Comparison of ENCODE assay signal across 17 cellular contexts in genomic region chr13:50745542-50745941, GRCh38.
DNase-seq lines count a peak whose midpoint lies in the region; ATAC-seq and TF ChIP-seq lines count a peak whose summit lies in the region.
"Had no signal": no experiment of that assay in that cellular context is flagged by ENCODE, and none has a peak within 500 bp of the region (broad histone marks: within the 10 kb centered on the region; RNA-seq: fewer than 3 reads in every experiment).

No MANE protein-coding gene starts in this region.

- H3K4me3 ChIP-seq in DND-41 (ENCODE audit: low read depth in 1 of 2, low read length in 2 of 2) (no peak overlapping the region), neural progenitor cell (no peak overlapping the region), thyroid gland (replicated peaks in 1 of 3) (no peak overlapping the region)

- no peak for TF ChIP-seq POLR2A in thyroid gland (IDR thresholded peaks at IDR 0.05)

- peaks cover 21% of the 10 kb centered on the region for H3K27me3 Mint-ChIP-seq in HFFc6 (ENCODE audit: insufficient read depth)
- peaks cover 4% of the 10 kb centered on the region for H3K27me3 Mint-ChIP-seq in neural progenitor cell (ENCODE audit: insufficient read depth, low read depth)
- H3K27me3 Mint-ChIP-seq in activated CD8-positive, alpha-beta memory T cell treated with anti-CD3 and anti-CD28 coated beads, Interleukin-2, amount 10 ng/mL, durations not matched to agents 7 days and 5 days: peaks cover 17% of the 10 kb centered on the region

- H2AFZ ChIP-seq in DND-41 (ENCODE audit: low read depth, low read length) (no peak overlapping the region), neural progenitor cell (replicated peaks) (no peak overlapping the region)

- H3K27me3 ChIP-seq in DND-41 (ENCODE audit: insufficient read depth, low read length, poor library complexity): no peaks in the 10 kb centered on the region
- H3K27me3 ChIP-seq in neural progenitor cell: no peaks in the 10 kb centered on the region
- H3K27me3 ChIP-seq in thyroid gland: no peaks in the 10 kb centered on the region

- no peaks in the 10 kb centered on the region for H3K9me3 Mint-ChIP-seq in HFFc6
- peaks cover 4% of the 10 kb centered on the region for H3K9me3 Mint-ChIP-seq in neural progenitor cell
- H3K9me3 Mint-ChIP-seq in activated CD8-positive, alpha-beta memory T cell treated with anti-CD3 and anti-CD28 coated beads, Interleukin-2, amount 10 ng/mL, durations not matched to agents 7 days and 5 days (ENCODE audit: low read depth): no peaks in the 10 kb centered on the region

- DNase-seq in DND-41: no peak
- DNase-seq in HFFc6: no peak
- DNase-seq in neural progenitor cell (ENCODE audit: low spot score): no peak
- DNase-seq in thyroid gland: no peak
- no peak for DNase-seq in cortex of kidney (lab: John Stamatoyannopoulos, UW)
- DNase-seq in NCI-H510A treated with DMSO at 0.1 percent for 48 hours (lab: John Stamatoyannopoulos, UW): no peak
- DNase-seq in activated CD8-positive, alpha-beta memory T cell treated with anti-CD3 and anti-CD28 coated beads, Interleukin-2, amount 10 ng/mL, durations not matched to agents 7 days and 5 days: no peak
- DNase-seq: AML-193; Calu3; CD4-positive, CD25-positive, alpha-beta regulatory T cell; IMR-90; MV-4-11; NCI-H1417 treated with DMSO at 0.1 percent for 48 hours; NCI-H2029 treated with DMSO at 0.1 percent for 48 hours; NCI-H2227 treated with DMSO at 0.1 percent for 48 hours had no signal

- H3K4me1 ChIP-seq in DND-41 (ENCODE audit: insufficient read depth, low read length) (peaks cover 25% of the 10 kb centered on the region), neural progenitor cell (no peaks in the 10 kb centered on the region), thyroid gland (no peaks in the 10 kb centered on the region)

- H3K4me2 ChIP-seq in DND-41 (ENCODE audit: insufficient read depth, low read length) (no peak overlapping the region), neural progenitor cell (no peak overlapping the region)

- no peaks in the 10 kb centered on the region for H3K4me1 Mint-ChIP-seq in HFFc6 (ENCODE audit: low read depth)
- H3K4me1 Mint-ChIP-seq in neural progenitor cell: no peaks in the 10 kb centered on the region
- H3K4me1 Mint-ChIP-seq in activated CD8-positive, alpha-beta memory T cell treated with anti-CD3 and anti-CD28 coated beads, Interleukin-2, amount 10 ng/mL, durations not matched to agents 7 days and 5 days: peaks cover 9% of the 10 kb centered on the region

- no peak overlapping the region for H3K27ac Mint-ChIP-seq in HFFc6
- H3K27ac Mint-ChIP-seq in neural progenitor cell: no peak overlapping the region
- H3K27ac Mint-ChIP-seq in activated CD8-positive, alpha-beta memory T cell treated with anti-CD3 and anti-CD28 coated beads, Interleukin-2, amount 10 ng/mL, durations not matched to agents 7 days and 5 days: no peak overlapping the region
- H3K27ac Mint-ChIP-seq: CD4-positive, CD25-positive, alpha-beta regulatory T cell had no signal

- H3K27ac ChIP-seq in DND-41 (ENCODE audit: low read length): no peak overlapping the region
- H3K27ac ChIP-seq in neural progenitor cell: no peak overlapping the region
- no peak overlapping the region for H3K27ac ChIP-seq in thyroid gland

- CTCF ChIA-PET in activated CD8-positive, alpha-beta memory T cell treated with anti-CD3 and anti-CD28 coated beads, Interleukin-2, amount 10 ng/mL, durations not matched to agents 7 days and 5 days (lab: Charles Lee): no interaction called here

- H3K4me3 Mint-ChIP-seq in HFFc6 (no peak overlapping the region), neural progenitor cell (no peak overlapping the region)
- no peak overlapping the region for H3K4me3 Mint-ChIP-seq in activated CD8-positive, alpha-beta memory T cell treated with anti-CD3 and anti-CD28 coated beads, Interleukin-2, amount 10 ng/mL, durations not matched to agents 7 days and 5 days
- H3K4me3 Mint-ChIP-seq: CD4-positive, CD25-positive, alpha-beta regulatory T cell had no signal

- 76 to 79% methylated on average over 2 of the region's 2 CpGs for WGBS in thyroid gland, 2 donors

- TF ChIP-seq CTCF in DND-41 (IDR thresholded peaks at IDR 0.05; ENCODE audit: borderline replicate concordance, extremely low read depth, low read length, poor library complexity, severe bottlenecking) (peak; percentile 17), HFFc6 (IDR thresholded peaks at IDR 0.05) (peak; percentile 28; the same call in 1 of the 2 replicates), neural progenitor cell (IDR thresholded peaks at IDR 0.05) (peak; percentile 11), thyroid gland (IDR thresholded peaks at IDR 0.05) (no peak)

- no peak for ATAC-seq in DND-41 (ENCODE audit: insufficient read depth, low read depth)
- ATAC-seq in SK-N-SH treated with all-trans-retinoic acid at 6 μM for 48 hours: 0 out of 3 replicates have a peak, but pooled peaks have one; percentile 34
- ATAC-seq in activated CD8-positive, alpha-beta memory T cell treated with anti-CD3 and anti-CD28 coated beads, Interleukin-2, amount 10 ng/mL, durations not matched to agents 7 days and 5 days: no peak
- ATAC-seq: Right ventricle myocardium inferior had no signal

- H3K36me3 Mint-ChIP-seq in HFFc6 (ENCODE audit: low read depth) (no peaks in the 10 kb centered on the region), neural progenitor cell (no peaks in the 10 kb centered on the region)
- H3K36me3 Mint-ChIP-seq in activated CD8-positive, alpha-beta memory T cell treated with anti-CD3 and anti-CD28 coated beads, Interleukin-2, amount 10 ng/mL, durations not matched to agents 7 days and 5 days: peaks cover 4% of the 10 kb centered on the region
- H3K36me3 Mint-ChIP-seq: CD4-positive, CD25-positive, alpha-beta regulatory T cell had no signal

- intact Hi-C loops in thyroid gland (cut with DNase I): no loop called here

- H4K20me1 ChIP-seq in DND-41 (ENCODE audit: insufficient read depth, low read length) (no peaks in the 10 kb centered on the region), neural progenitor cell (ENCODE audit: low read depth) (no peaks in the 10 kb centered on the region)

- H3K9me3 ChIP-seq in DND-41 (ENCODE audit: insufficient read depth, low read length, severe bottlenecking) (no peaks in the 10 kb centered on the region), neural progenitor cell (ENCODE audit: low read depth) (no peaks in the 10 kb centered on the region), thyroid gland (no peaks in the 10 kb centered on the region)

- H3F3A ChIP-seq in neural progenitor cell (ENCODE audit: low read depth): no peaks in the 10 kb centered on the region

- no peaks in the 10 kb centered on the region for H3K36me3 ChIP-seq in DND-41 (ENCODE audit: insufficient read depth, low read length)
- H3K36me3 ChIP-seq in neural progenitor cell: no peaks in the 10 kb centered on the region
- H3K36me3 ChIP-seq in thyroid gland: no peaks in the 10 kb centered on the region

- H3K79me2 ChIP-seq in DND-41 (ENCODE audit: insufficient read depth, low read length) (no peaks in the 10 kb centered on the region), neural progenitor cell (ENCODE audit: low read depth) (no peaks in the 10 kb centered on the region)

- H3K9ac ChIP-seq in DND-41 (ENCODE audit: low read depth, low read length): no peak overlapping the region
- H3K9ac ChIP-seq in neural progenitor cell: no peak overlapping the region

TF ChIP-seq in SK-N-SH treated with all-trans-retinoic acid at 6 μM for 48 hours, 23 proteins besides CTCF, POLR2A, EP300 and RAD21 (continues in another document):
- no peak for TF ChIP-seq ZFP3 (CRISPR knock-in tag; IDR thresholded peaks at IDR 0.05)
- TF ChIP-seq TSHZ2 (CRISPR knock-in tag; IDR thresholded peaks at IDR 0.05): no peak
- no peak for TF ChIP-seq RARB (CRISPR knock-in tag; IDR thresholded peaks at IDR 0.05)
- no peak for TF ChIP-seq OSR1 (CRISPR knock-in tag; IDR thresholded peaks at IDR 0.05)
- no peak for TF ChIP-seq ZC3H10 (CRISPR knock-in tag; IDR thresholded peaks at IDR 0.05)
- no peak for TF ChIP-seq CSDC2 (CRISPR knock-in tag; IDR thresholded peaks at IDR 0.05)
- no peak for TF ChIP-seq ARNTL (CRISPR knock-in tag; IDR thresholded peaks at IDR 0.05; ENCODE audit: borderline replicate concordance, low read depth)
- no peak for TF ChIP-seq GLIS3 (CRISPR knock-in tag; IDR thresholded peaks at IDR 0.05)
- no peak for TF ChIP-seq ZFP30 (CRISPR knock-in tag; IDR thresholded peaks at IDR 0.05)
- TF ChIP-seq SNAI2 (CRISPR knock-in tag; IDR thresholded peaks at IDR 0.05): no peak
- TF ChIP-seq ZNF70 (CRISPR knock-in tag; IDR thresholded peaks at IDR 0.05): no peak

Comparison
In these comparisons a context has a peak if more than half of its experiments do, and no peak if none do; other contexts are left out.
1. CTCF ChIP-seq: peak in DND-41 (single experiment), HFFc6 (single experiment) and neural progenitor cell (single experiment); none in thyroid gland (0 of 6).